Comparison of ENCODE assay signal across 28 cellular contexts in genomic region chr5:180959661-180960060, GRCh38. TPM values are rescaled to one million over a fixed set of nuclear protein-coding genes. Genes with fewer than 3 reads are reported as not detected.
DNase-seq lines count a peak whose midpoint lies in the region; ATAC-seq, FAIRE-seq and TF ChIP-seq lines count a peak whose summit lies in the region.
"Had no signal": no experiment of that assay in that cellular context is flagged by ENCODE, and none has a peak within 500 bp of the region (broad histone marks: within the 10 kb centered on the region; RNA-seq: fewer than 3 reads in every experiment).

No MANE protein-coding gene starts in this region.

- peak; percentile 90 for ATAC-seq in body of pancreas
- ATAC-seq in pancreas: peak in 3 of 4 donors; percentile 80 to 94 (median 91)
- ATAC-seq in omental fat pad (ENCODE audit: low FRiP score): no peak
- ATAC-seq: GM23338 had no signal

- intact Hi-C loops in body of pancreas (cut with DNase I) (no loop called here), pancreas (cut with DNase I) (no loop called here)

- DNase-seq in Ammon's horn (ENCODE audit: low spot score) (peak; percentile 20), body of pancreas (peak; percentile 68 to 87 (median 71)), pancreas (peak in 2 of 6 donors; percentile 38 to 47), omental fat pad (ENCODE audit: low spot score) (no peak), OCI-M2 (lab: John Stamatoyannopoulos, UW; ENCODE audit: unreplicated experiment) (no peak), urothelium cell line (ENCODE audit: low spot score) (no peak), HEK293T (ENCODE audit: extremely low spot score) (no peak)
- no peak for DNase-seq in Jurkat, Clone E6-1 (ENCODE audit: low read depth, low spot score)
- DNase-seq: ACHN, DMS53, HCEC 1CT, IMR-90, Karpas-422, MG63, NCI-H1417, NCI-H1694 treated with DMSO at 0.1 percent for 48 hours, NCI-H2081 treated with DMSO at 0.1 percent for 48 hours, NCI-H446 treated with DMSO at 0.1 percent for 48 hours, NCI-H526 treated with DMSO at 0.1 percent for 48 hours, OCI-M1, RPMI8226, SHP77, SW 1271 had no signal

- no peak for TF ChIP-seq CTCF in body of pancreas (IDR thresholded peaks at IDR 0.05)
- TF ChIP-seq CTCF in pancreas (IDR thresholded peaks at IDR 0.05): no peak
- TF ChIP-seq CTCF in omental fat pad (IDR thresholded peaks at IDR 0.05): no peak

- peaks cover 27% of the 10 kb centered on the region for H3K4me1 ChIP-seq in body of pancreas
- peaks cover 0 to 4% (median 0%) of the 10 kb centered on the region in 3 donors for H3K4me1 ChIP-seq in pancreas

- no peak for FAIRE-seq in pancreas (lab: Jason Lieb, UNC)
- FAIRE-seq in urothelium cell line (lab: Jason Lieb, UNC): no peak
- FAIRE-seq: D721Med, GM12891 had no signal

- POLR2A ChIA-PET in HEK293T (lab: Yijun Ruan, JAX): no interaction called here

- peak in 1 of 3 donors; percentile 18 for TF ChIP-seq POLR2A in body of pancreas (IDR thresholded peaks at IDR 0.05)

- H3K9me3 ChIP-seq in body of pancreas (no peaks in the 10 kb centered on the region), pancreas (no peaks in the 10 kb centered on the region)
- H3K9me3 ChIP-seq: MG63 had no signal

- WGBS in body of pancreas, 2 donors: 42 to 54% methylated on average over 4 to 5 of the region's 5 CpGs
- WGBS in pancreas, 2 donors: 39 to 51% methylated on average over 3 to 5 of the region's 5 CpGs

- no peaks in the 10 kb centered on the region for H3K27me3 ChIP-seq in body of pancreas
- H3K27me3 ChIP-seq in pancreas: no peaks in the 10 kb centered on the region

- H3K27ac ChIP-seq in body of pancreas (peak overlapping the region in 3 of 4 donors; percentile 49 to 54 (median 49)), pancreas (peak overlapping the region in 2 of 4 donors; percentile 2 to 28)
- H3K27ac ChIP-seq: 22Rv1, SK-N-MC had no signal

- peak overlapping the region; percentile 11; the same call in 1 of the 2 replicates for H3K4me3 ChIP-seq in Jurkat, Clone E6-1 (ENCODE audit: low read length)
- H3K4me3 ChIP-seq in body of pancreas (no peak overlapping the region), pancreas (no peak overlapping the region)
- H3K4me3 ChIP-seq: GM23338, MG63, SK-N-MC had no signal

- H3K36me3 ChIP-seq in body of pancreas (replicated peaks in 1 of 2; ENCODE audit: insufficient read depth in 1 of 2, low read depth in 2 of 2) (no peaks in the 10 kb centered on the region), pancreas (no peaks in the 10 kb centered on the region)
- H3K36me3 ChIP-seq: MG63 had no signal

- CTCF ChIA-PET in HEK293T (lab: Yijun Ruan, JAX): no interaction called here

TF ChIP-seq in HEK293T, 16 proteins besides CTCF, POLR2A, EP300 and RAD21:
- TF ChIP-seq BHLHE40 (IDR thresholded peaks at IDR 0.05; ENCODE audit: borderline replicate concordance) (no peak), HDGF (IDR thresholded peaks at IDR 0.05; ENCODE audit: borderline replicate concordance) (no peak), SUZ12 (IDR thresholded peaks at IDR 0.05) (no peak), TARDBP (IDR thresholded peaks at IDR 0.05) (no peak), ZNF384 (IDR thresholded peaks at IDR 0.05) (no peak), ARNT (IDR thresholded peaks at IDR 0.05) (no peak), NFRKB (IDR thresholded peaks at IDR 0.05) (no peak), ELF4 (IDR thresholded peaks at IDR 0.05) (no peak), LEF1 (IDR thresholded peaks at IDR 0.05; ENCODE audit: borderline replicate concordance) (no peak)

RNA-seq across cellular contexts. Expression of gene BTNL3, which starts 29.0 kb away (rescaled TPM):
- polyA plus RNA-seq in Jurkat, Clone E6-1 (2012; ENCODE audit: insufficient read depth, insufficient read length): not detected
- total RNA-seq in body of pancreas: under 1 TPM in 1 of 2 donors, not detected in 1; 0.26 TPM
- under 1 TPM in 2 of 6 donors, not detected in 4; 0.09 to 0.14 TPM for total RNA-seq in pancreas
- under 1 TPM in 1 of 2 donors, not detected in 1; 0.14 TPM for polyA plus RNA-seq in pancreas
- under 1 TPM in 2 of 4 donors, not detected in 2; 0.24 to 0.50 TPM for total RNA-seq in omental fat pad
- total RNA-seq: GM23338, IMR-90 had no signal
- polyA plus RNA-seq: IMR-90 had no signal

Comparison
In these comparisons a context has a peak if more than half of its experiments do, and no peak if none do; other contexts are left out.
1. DNase-seq: peak in Ammon's horn (single experiment) and body of pancreas (4 of 4); none in Jurkat, Clone E6-1 (single experiment), omental fat pad (single experiment), OCI-M2 (single experiment), urothelium cell line (single experiment) and HEK293T (single experiment).